ENCODE assay signal across 9 cellular contexts in the genomic region with DNA sequence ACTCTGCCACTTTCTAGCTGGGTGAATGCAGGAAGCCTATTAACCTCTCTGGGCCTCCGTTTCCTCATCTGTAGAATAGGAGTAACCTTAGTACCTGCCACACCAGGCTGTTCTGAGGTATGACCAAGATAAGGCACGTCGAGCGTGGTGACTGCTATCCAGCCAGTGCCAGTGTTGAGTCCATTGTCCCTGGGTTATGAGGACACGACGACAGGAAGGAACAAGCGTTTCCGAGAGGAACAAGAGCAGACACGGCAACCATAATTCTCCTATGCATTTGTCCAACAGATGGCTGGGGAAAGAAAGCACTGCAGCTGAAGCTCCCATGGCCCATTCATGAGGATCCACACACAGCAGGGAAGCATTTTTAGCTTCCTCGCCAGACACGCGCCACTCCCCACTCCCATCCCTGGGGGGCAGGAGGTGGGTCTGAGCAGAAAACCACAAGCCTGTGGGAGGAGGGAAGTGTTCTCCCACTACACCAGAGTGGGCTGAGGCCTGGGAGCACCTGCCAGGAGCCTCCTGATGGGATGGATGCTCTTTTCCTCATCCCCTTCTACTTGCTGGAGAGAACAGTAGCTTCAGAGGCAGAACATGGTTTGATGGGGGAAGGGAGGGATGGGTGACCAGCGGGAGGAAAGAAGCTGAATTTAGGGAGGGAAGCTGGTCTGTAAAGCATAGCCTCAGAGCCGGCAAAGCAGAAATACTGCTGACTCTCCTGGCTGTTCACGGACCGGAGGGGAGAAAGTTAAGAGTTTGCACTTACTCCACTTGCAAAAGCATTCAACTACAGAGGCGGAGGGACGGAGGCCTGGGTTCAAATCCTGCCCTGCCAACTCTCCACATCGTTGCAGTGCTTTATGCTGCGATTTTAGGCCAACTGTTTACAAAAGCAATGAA. TPM values are rescaled to one million over a fixed set of nuclear protein-coding genes. Genes with fewer than 3 reads are reported as not detected.
DNase-seq lines count a peak whose midpoint lies in the region; ATAC-seq, FAIRE-seq and TF ChIP-seq lines count a peak whose summit lies in the region.
"Had no signal": no experiment of that assay in that cellular context is flagged by ENCODE, and none has a peak within 500 bp of the region (broad histone marks: within the 10 kb centered on the region; RNA-seq: fewer than 3 reads in every experiment).

No MANE protein-coding gene starts in this region.

- H3K4me1 Mint-ChIP-seq in Calu3 (ENCODE audit: low read depth, unreplicated experiment) (peaks cover 62% of the 10 kb centered on the region), chondrocyte (ENCODE audit: low read depth) (peaks cover 52% of the 10 kb centered on the region)

- TF ChIP-seq CTCF in Calu3 (IDR thresholded peaks at IDR 0.05; ENCODE audit: unreplicated experiment), result no peak
- TF ChIP-seq CTCF in NB4 (IDR thresholded peaks at IDR 0.05; ENCODE audit: low read depth, low read length), result no peak
- TF ChIP-seq CTCF in chondrocyte (IDR thresholded peaks at IDR 0.05), result no peak

- no peak overlapping the region for H4K8ac ChIP-seq in neuronal stem cell (ENCODE audit: low read depth, low read length)

- no peaks in the 10 kb centered on the region for H3K27me3 ChIP-seq in neuronal stem cell (ENCODE audit: control insufficient read depth in 3 of 3, insufficient read depth in 3 of 3, low read depth in 1 of 3, low read length in 3 of 3)

- no peak overlapping the region for H2BK15ac ChIP-seq in neuronal stem cell (ENCODE audit: low read length)

- H3K14ac ChIP-seq in neuronal stem cell (ENCODE audit: low read length), result no peak overlapping the region

- H3K27ac Mint-ChIP-seq in Calu3 (ENCODE audit: unreplicated experiment), result no peak overlapping the region
- no peak overlapping the region for H3K27ac Mint-ChIP-seq in chondrocyte (ENCODE audit: unreplicated experiment)

- H3K36me3 ChIP-seq in neuronal stem cell (replicated peaks in 1 of 2; ENCODE audit: control insufficient read depth in 2 of 2, insufficient read depth in 2 of 2, low read length in 2 of 2), result peaks cover 17 to 66% of the 10 kb centered on the region in 2 donors

- H3K4me3 ChIP-seq in NB4 (ENCODE audit: low read depth, low read length) (no peak overlapping the region), neuronal stem cell (ENCODE audit: low read length in 2 of 2) (peak overlapping the region in 1 of 2 donors; percentile 72)

- no peaks in the 10 kb centered on the region for H3K9me3 Mint-ChIP-seq in Calu3 (ENCODE audit: low read depth, unreplicated experiment)
- H3K9me3 Mint-ChIP-seq in chondrocyte (ENCODE audit: low read depth), result no peaks in the 10 kb centered on the region

- no peak overlapping the region for H3K9ac ChIP-seq in neuronal stem cell (ENCODE audit: low read depth, low read length, poor library complexity)

- peaks cover 0 to 3% of the 10 kb centered on the region in 2 donors for H3K9me3 ChIP-seq in neuronal stem cell (replicated peaks in 1 of 2; ENCODE audit: control insufficient read depth in 2 of 2, insufficient read depth in 1 of 2, low read depth in 1 of 2, low read length in 2 of 2)

- H3K27ac ChIP-seq in neuronal stem cell (replicated peaks; ENCODE audit: low read length), result no peak overlapping the region

- no peak overlapping the region for H3K4me2 ChIP-seq in neuronal stem cell (ENCODE audit: insufficient read depth, low read length, poor library complexity, severe bottlenecking)

- DNase-seq in Calu3 (no peak), NB4 (ENCODE audit: low read depth) (peak; percentile 49), chondrocyte (ENCODE audit: low spot score) (no peak), neuronal stem cell (ENCODE audit: low spot score) (no peak), RPMI8226 (no peak), HTR-8/SVneo (ENCODE audit: insufficient read length, low spot score) (no peak), AML-193 (lab: John Stamatoyannopoulos, UW) (no peak)

- CTCF ChIA-PET in Calu3 (lab: Charles Lee), result interaction anchor here (0.5 to 2.4 kb wide), 2 partner anchors 12 to 45 kb away, joined by 5 to 6 read pairs; no protein-coding TSS in a partner anchor

- H3K27me3 Mint-ChIP-seq in Calu3 (ENCODE audit: unreplicated experiment) (no peaks in the 10 kb centered on the region), chondrocyte (ENCODE audit: low read depth) (no peaks in the 10 kb centered on the region)

- H3K18ac ChIP-seq in neuronal stem cell (ENCODE audit: low read length), result peak overlapping the region; percentile 6

- H2AFZ ChIP-seq in neuronal stem cell (ENCODE audit: low read length), result no peak overlapping the region

- H3K23ac ChIP-seq in neuronal stem cell (ENCODE audit: low read depth, low read length, poor library complexity), result no peak overlapping the region

- no peak overlapping the region for H2BK5ac ChIP-seq in neuronal stem cell (ENCODE audit: low read length)

- H3K4me3 Mint-ChIP-seq in Calu3 (ENCODE audit: low read depth, unreplicated experiment) (peak overlapping the region; percentile 98), chondrocyte (ENCODE audit: unreplicated experiment) (peak overlapping the region; percentile 9)

- no TSS peak for BruUV-seq in Calu3 (replicated peaks; lab: Mats Ljungman, UMichigan)

- H2AK5ac ChIP-seq in neuronal stem cell (ENCODE audit: low read depth, low read length), result peak overlapping the region; percentile 7

- no peak overlapping the region for H2BK12ac ChIP-seq in neuronal stem cell (ENCODE audit: low read length)

- H4K91ac ChIP-seq in neuronal stem cell (ENCODE audit: low read depth, low read length, poor library complexity), result no peak overlapping the region

- no peak for TF ChIP-seq POLR2A in NB4 (IDR thresholded peaks at IDR 0.05; ENCODE audit: extremely low read depth, insufficient read length)

- intact Hi-C loops in Calu3 (cut with micrococcal nuclease; ENCODE audit: unreplicated experiment), result no loop called here

- no peak for FAIRE-seq in HTR-8/SVneo (lab: Jason Lieb, UNC)
- FAIRE-seq: islet of Langerhans had no signal

- no peak for ATAC-seq in HG03354 (IDR thresholded peaks at IDR 0.05; ENCODE audit: poor library complexity, severe bottlenecking, unreplicated experiment)

- peaks cover 15% of the 10 kb centered on the region for H3K79me1 ChIP-seq in neuronal stem cell (ENCODE audit: low read depth, low read length)

- H2BK120ac ChIP-seq in neuronal stem cell (ENCODE audit: low read depth, low read length), result no peak overlapping the region

- H3K36me3 Mint-ChIP-seq in Calu3 (ENCODE audit: insufficient read depth, unreplicated experiment), result peaks cover 71% of the 10 kb centered on the region
- no peaks in the 10 kb centered on the region for H3K36me3 Mint-ChIP-seq in chondrocyte (ENCODE audit: low read depth)

- H3K4ac ChIP-seq in neuronal stem cell (ENCODE audit: low read length), result no peak overlapping the region

- peaks cover 26 to 31% of the 10 kb centered on the region in 2 donors for H3K4me1 ChIP-seq in neuronal stem cell (ENCODE audit: control insufficient read depth in 2 of 2, insufficient read depth in 1 of 2, low read depth in 1 of 2, low read length in 2 of 2)

- no CpG with 5 or more reads among the region's 20 CpGs for WGBS in neuronal stem cell (ENCODE audit: extremely low coverage in 2 of 2, insufficient read length in 2 of 2, insufficient replicate concordance in 1 of 2), 2 donors

RNA-seq across cellular contexts. Expression of gene COTL1, which starts 2.7 kb away (rescaled TPM):
- total RNA-seq in Calu3 (2022) (312 and 343 TPM in 2 replicates), chondrocyte (27.4 to 57.6 TPM (median 52.8 TPM) in 3 replicates)
- polyA plus RNA-seq in neuronal stem cell (2013, experiment 1 of 2), result 222 TPM
- polyA plus RNA-seq in neuronal stem cell (2013, experiment 2 of 2), result 221 TPM

RNA-seq across cellular contexts. Expression of gene KLHL36, which starts 33.1 kb away (rescaled TPM):
- total RNA-seq in Calu3 (2022) (90.4 and 93.6 TPM in 2 replicates), chondrocyte (40.2 to 43.8 TPM (median 42.4 TPM) in 3 replicates)
- polyA plus RNA-seq in neuronal stem cell (2013, experiment 1 of 2), result 7.4 TPM
- polyA plus RNA-seq in neuronal stem cell (2013, experiment 2 of 2), result 8.0 TPM
